ENCODE assay signal across 9 cellular contexts in genomic region chrX:11666180-11666579, GRCh38. TPM values are rescaled to one million over a fixed set of nuclear protein-coding genes. Genes with fewer than 3 reads are reported as not detected.
DNase-seq lines count a peak whose midpoint lies in the region; ATAC-seq, FAIRE-seq and TF ChIP-seq lines count a peak whose summit lies in the region.
"Had no signal": no experiment of that assay in that cellular context is flagged by ENCODE, and none has a peak within 500 bp of the region (broad histone marks: within the 10 kb centered on the region; RNA-seq: fewer than 3 reads in every experiment).

No MANE protein-coding gene starts in this region.

- no peaks in the 10 kb centered on the region for H3K36me3 ChIP-seq in SJCRH30
- no peaks in the 10 kb centered on the region for H3K36me3 ChIP-seq in sigmoid colon
- H3K36me3 ChIP-seq: Peyer's patch had no signal

- FAIRE-seq in D721Med (lab: Jason Lieb, UNC): no peak

- ATAC-seq in right cardiac atrium (peak in 1 of 2 donors; percentile 16), GM21528 (IDR thresholded peaks at IDR 0.05; ENCODE audit: low FRiP score, unreplicated experiment) (no peak)

- H3K9me3 ChIP-seq in SJCRH30 (replicated peaks) (no peaks in the 10 kb centered on the region), right cardiac atrium (ENCODE audit: control insufficient read depth, low read length) (no peaks in the 10 kb centered on the region), sigmoid colon (no peaks in the 10 kb centered on the region)
- H3K9me3 ChIP-seq: Peyer's patch had no signal

- 2% methylated on average over 24 of the region's 24 CpGs for WGBS in right cardiac atrium
- 3 to 4% methylated on average over 24 of the region's 24 CpGs for WGBS in sigmoid colon, 2 donors

- TF ChIP-seq EP300 in sigmoid colon (IDR thresholded peaks at IDR 0.05): no peak

- DNase-seq in GM10266 (ENCODE audit: extremely low spot score) (peak; percentile 12), SJCRH30 (peak; percentile 84 to 87), right cardiac atrium (peak in 2 of 3 donors; percentile 15 to 40), sigmoid colon (peak; percentile 66), dedifferentiated amniotic fluid mesenchymal stem cell (ENCODE audit: extremely low spot score) (no peak), mesenteric fat pad (ENCODE audit: low spot score) (no peak), D721Med (ENCODE audit: insufficient read length, low spot score) (no peak)

- peak overlapping the region; percentile 64 for H3K4me3 ChIP-seq in SJCRH30
- H3K4me3 ChIP-seq in right cardiac atrium (ENCODE audit: low read length): peak overlapping the region; percentile 17
- H3K4me3 ChIP-seq in sigmoid colon: peak overlapping the region; percentile 56 to 67 (median 60)

- TF ChIP-seq POLR2A in sigmoid colon (IDR thresholded peaks at IDR 0.05): no peak

- intact Hi-C loops in right cardiac atrium (cut with DNase I) (no loop called here), sigmoid colon (cut with DNase I) (loop anchor here (5.0 kb wide), 2 partner anchors 91 to 134 kb away; partner anchors contain the start of gene MSL3)

- TF ChIP-seq CTCF in GM10266 (IDR thresholded peaks at IDR 0.05; ENCODE audit: control insufficient read depth, insufficient read depth, low read depth, missing control alignments) (no peak), sigmoid colon (IDR thresholded peaks at IDR 0.05) (no peak), D721Med (IDR thresholded peaks at IDR 0.05; ENCODE audit: insufficient read depth, missing control alignments) (no peak)

- H3K27me3 ChIP-seq in SJCRH30 (no peaks in the 10 kb centered on the region), right cardiac atrium (ENCODE audit: control insufficient read depth, insufficient read depth) (no peaks in the 10 kb centered on the region), sigmoid colon (no peaks in the 10 kb centered on the region)
- H3K27me3 ChIP-seq: Peyer's patch had no signal

- H3K4me1 ChIP-seq in SJCRH30 (no peaks in the 10 kb centered on the region; the same call in 1 of the 2 replicates), right cardiac atrium (ENCODE audit: control insufficient read depth, insufficient read depth, low read length) (no peaks in the 10 kb centered on the region), sigmoid colon (peaks cover 0 to 10% (median 4%) of the 10 kb centered on the region in 4 donors)
- H3K4me1 ChIP-seq: Peyer's patch had no signal

- peak overlapping the region; percentile 10; the same call in 1 of the 2 replicates for H3K27ac ChIP-seq in SJCRH30
- no peak overlapping the region for H3K27ac ChIP-seq in right cardiac atrium (ENCODE audit: low read length)
- H3K27ac ChIP-seq in sigmoid colon: peak overlapping the region; percentile 77 to 88 (median 85)

RNA-seq across cellular contexts. Expression of gene ARHGAP6, which starts 0.5 kb away (rescaled TPM):
- total RNA-seq in SJCRH30 (2014; rRNA removed; shearing (Covaris generic)): 31.1 and 34.5 TPM in 2 replicates
- total RNA-seq in right cardiac atrium (1 to 10 TPM; 2.5 to 4.5 (median 3.3) TPM), sigmoid colon (10 to 100 TPM; 36.2 to 47.6 (median 42.7) TPM), mesenteric fat pad (9.5 TPM)
- polyA plus RNA-seq in right cardiac atrium (2.3 TPM), sigmoid colon (1 to 10 TPM; 1.4 to 2.4 (median 2.2) TPM)

Comparison
In these comparisons a context has a peak if more than half of its experiments do, and no peak if none do; other contexts are left out.
1. DNase-seq: peak in GM10266 (single experiment), SJCRH30 (2 of 2), right cardiac atrium (2 of 3) and sigmoid colon (single experiment); none in dedifferentiated amniotic fluid mesenchymal stem cell (single experiment), mesenteric fat pad (single experiment) and D721Med (single experiment).
2. Peak in every context shown above with its lines, with median percentiles within 50 percentile points of each other: H3K4me3 ChIP-seq.